8 cellular contexts compared by ENCODE assay signal in genomic region chr11:65919151-65920034, GRCh38. TPM values are rescaled to one million over a fixed set of nuclear protein-coding genes. Genes with fewer than 3 reads are reported as not detected.
DNase-seq lines count a peak whose midpoint lies in the region; ATAC-seq and TF ChIP-seq lines count a peak whose summit lies in the region.

Gene DRAP1, plus strand, starts transcription at chr11:65919426. Its CDS starts 76 bp downstream, at chr11:65919502.

- H3K9me3 ChIP-seq in prostate gland, result no peaks in the 10 kb centered on the region

- peak within 1 kb of the TSS; percentile 92 to 98 for H3K4me3 ChIP-seq in prostate gland

- H3K27ac ChIP-seq in angular gyrus (ENCODE audit: low read depth, low read length), result peak within 1 kb of the TSS; percentile 88
- peak within 1 kb of the TSS; percentile 89 to 92 for H3K27ac ChIP-seq in prostate gland

- no peaks in the 10 kb centered on the region for H3K36me3 ChIP-seq in prostate gland

- intact Hi-C loops in left ventricle myocardium superior (cut with micrococcal nuclease), result no loop called here
- intact Hi-C loops in prostate gland (cut with DNase I), result loop anchor here (1.0 to 10.0 kb wide), 3 partner anchors 43 to 345 kb away; partner anchors contain the start of genes MUS81, RAB1B and SART1

- peak; percentile 85 for DNase-seq in NCI-H187 treated with DMSO at 0.1 percent for 48 hours (lab: John Stamatoyannopoulos, UW)
- peak; percentile 97 to 100 (median 99) for DNase-seq in T-helper 2 cell
- DNase-seq in left ventricle myocardium superior, result peak; percentile 100
- peak; percentile 99 for DNase-seq in prostate gland (ENCODE audit: low spot score)
- peak; percentile 99 for DNase-seq in ureter (ENCODE audit: low spot score)

- peak; percentile 71 for TF ChIP-seq POLR2A in prostate gland (IDR thresholded peaks at IDR 0.05)

- ATAC-seq in GM18498 (IDR thresholded peaks at IDR 0.05; ENCODE audit: unreplicated experiment) (peak; percentile 81), HG02943 (IDR thresholded peaks at IDR 0.05; ENCODE audit: low read depth, unreplicated experiment) (peak; percentile 84), left ventricle myocardium superior (peak; percentile 92)

- H3K27me3 ChIP-seq in prostate gland (replicated peaks; ENCODE audit: insufficient read depth), result no peaks in the 10 kb centered on the region

- peak in 3 of 4 experiments; percentile 12 to 27 (median 12) for TF ChIP-seq CTCF in prostate gland (IDR thresholded peaks at IDR 0.05)

- H3K4me1 ChIP-seq in prostate gland (replicated peaks), result peaks cover 27% of the 10 kb centered on the region

- under 1% methylated on average over 71 of the region's 102 CpGs for WGBS in prostate gland

RNA-seq across cellular contexts. Expression of gene DRAP1, which starts in this region (rescaled TPM):
- total RNA-seq in left ventricle myocardium superior, result 106 TPM
- total RNA-seq in prostate gland, result 100 to 1,000 TPM; 101 to 127 TPM
- total RNA-seq in ureter, result 54.0 TPM

Comparison
In these comparisons a context has a peak if more than half of its experiments do, and no peak if none do; other contexts are left out.
1. Peak in every context shown above with its lines: DNase-seq, ATAC-seq, H3K4me3 ChIP-seq and H3K27ac ChIP-seq.